ENCODE assay signal across 16 cellular contexts in the genomic region with DNA sequence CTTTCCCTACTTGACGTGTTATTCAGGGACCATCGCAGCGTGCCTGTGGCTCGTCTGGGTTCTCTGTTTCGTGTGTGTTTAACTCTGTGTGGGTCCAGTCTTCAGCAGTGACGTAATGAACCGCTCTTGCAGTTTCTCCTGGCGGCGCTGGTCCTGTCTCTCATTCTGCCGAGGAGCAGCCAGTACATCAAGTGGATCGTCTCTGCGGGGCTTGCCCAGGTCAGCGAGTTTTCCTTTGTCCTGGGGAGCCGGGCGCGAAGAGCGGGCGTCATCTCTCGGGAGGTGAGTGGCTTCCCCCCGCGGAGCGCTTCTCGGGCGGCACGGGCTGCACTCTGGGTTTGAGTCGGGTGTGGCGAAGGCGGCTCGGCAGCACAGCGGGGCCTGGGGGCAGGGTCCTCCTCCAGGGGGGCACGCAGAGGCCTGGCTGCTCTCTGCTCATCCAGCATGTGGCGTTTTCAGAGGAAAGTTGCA. TPM values are rescaled to one million over a fixed set of nuclear protein-coding genes. Genes with fewer than 3 reads are reported as not detected.
DNase-seq lines count a peak whose midpoint lies in the region; ATAC-seq, FAIRE-seq and TF ChIP-seq lines count a peak whose summit lies in the region.
"Had no signal": no experiment of that assay in that cellular context is flagged by ENCODE, and none has a peak within 500 bp of the region (broad histone marks: within the 10 kb centered on the region; RNA-seq: fewer than 3 reads in every experiment).

No MANE protein-coding gene starts in this region.

- peak overlapping the region; percentile 45 for H2AFZ ChIP-seq in astrocyte (ENCODE audit: low read depth, low read length)

- peak overlapping the region; percentile 89 for H3K4me2 ChIP-seq in astrocyte (ENCODE audit: low read length)

- no peaks in the 10 kb centered on the region for H3K27me3 Mint-ChIP-seq in astrocyte (ENCODE audit: low read depth, unreplicated experiment)
- H3K27me3 Mint-ChIP-seq: natural killer cell treated with Interleukin-12 subunit alpha and Interleukin-12 subunit beta and Interleukin-15 and Interleukin-18, amount 100 ng/mL, for 72 hours; stimulated activated naive B cell treated with anti-CD40 and anti-IgM and Interleukin-4, amounts not matched to agents 10 μg/mL and 1 μg/mL and 100 μg/mL, for 72 hours had no signal

- 87 to 95% methylated on average over 24 to 32 of the region's 32 CpGs for WGBS in testis, 2 donors

- TF ChIP-seq CTCF in astrocyte (IDR thresholded peaks at IDR 0.05; ENCODE audit: insufficient read depth, low read depth, low read length) (no peak), testis (IDR thresholded peaks at IDR 0.05) (no peak)

- peaks cover 20% of the 10 kb centered on the region for H3K36me3 Mint-ChIP-seq in astrocyte (ENCODE audit: low read depth, unreplicated experiment)

- H4K20me1 ChIP-seq in astrocyte (ENCODE audit: insufficient read depth, low read length): peaks cover 61% of the 10 kb centered on the region

- H3K4me1 ChIP-seq in astrocyte (ENCODE audit: insufficient read depth, low read length) (peaks cover 37% of the 10 kb centered on the region), testis (peaks cover 18% of the 10 kb centered on the region)

- FAIRE-seq in astrocyte (lab: Jason Lieb, UNC): no peak
- FAIRE-seq: A204.1 had no signal

- ATAC-seq in HG02798 (IDR thresholded peaks at IDR 0.05; ENCODE audit: poor library complexity, unreplicated experiment): no peak
- no peak for ATAC-seq in activated CD4-positive, CD25-positive, alpha-beta regulatory T cell treated with anti-CD3 and anti-CD28 coated beads, Interleukin-2, amount 50 U/mL, for 24 hours
- ATAC-seq: activated CD8-positive, alpha-beta T cell treated with anti-CD3 and anti-CD28 coated beads, Interleukin-2, amount 10 ng/mL, durations not matched to agents 7 days and 5 days; natural killer cell treated with Interleukin-12 subunit alpha and Interleukin-12 subunit beta and Interleukin-15 and Interleukin-18, amount 100 ng/mL, for 72 hours; stimulated activated naive B cell treated with anti-CD40 and anti-IgM and Interleukin-4, amounts not matched to agents 10 μg/mL and 1 μg/mL and 100 μg/mL, for 72 hours had no signal

- H3K27me3 ChIP-seq in astrocyte (ENCODE audit: insufficient read depth, low read length) (no peaks in the 10 kb centered on the region), testis (no peaks in the 10 kb centered on the region)

- H3K79me2 ChIP-seq in astrocyte (ENCODE audit: insufficient read depth, low read length): peaks cover 67% of the 10 kb centered on the region

- H3K27ac ChIP-seq in astrocyte (ENCODE audit: low read depth, low read length) (peak overlapping the region; percentile 81), testis (no peak overlapping the region)
- H3K27ac ChIP-seq: epithelial cell of prostate had no signal

- DNase-seq in NCI-H748 (lab: John Stamatoyannopoulos, UW; ENCODE audit: unreplicated experiment) (peak; percentile 71), NCI-H748 treated with DMSO at 0.1 percent for 48 hours (lab: John Stamatoyannopoulos, UW) (no peak), astrocyte (ENCODE audit: low read depth) (peak; percentile 80), iris pigment epithelial cell (ENCODE audit: low read depth) (peak; percentile 51), testis (peak; percentile 13), HuH-7 (ENCODE audit: low spot score) (no peak)
- DNase-seq: activated CD8-positive, alpha-beta T cell treated with anti-CD3 and anti-CD28 coated beads, Interleukin-2, amount 10 ng/mL, durations not matched to agents 7 days and 5 days; DMS 273 treated with DMSO at 0.1 percent for 48 hours; NCI-H1048; stimulated activated CD4-positive, alpha-beta T cell treated with anti-CD3 and anti-CD28 coated beads, Interleukin-15, amount 100 ng/mL, for 24 hours; stimulated activated naive B cell treated with anti-CD40 and anti-IgM and Interleukin-4, amounts not matched to agents 10 μg/mL and 1 μg/mL and 100 μg/mL, for 72 hours had no signal

- H3K9me3 ChIP-seq in astrocyte (ENCODE audit: insufficient read depth, low read depth, low read length) (no peaks in the 10 kb centered on the region), testis (no peaks in the 10 kb centered on the region)

- intact Hi-C loops in testis (cut with DNase I; ENCODE audit: low total_unique reads): no loop called here

- peaks cover 11% of the 10 kb centered on the region for H3K36me3 ChIP-seq in astrocyte (ENCODE audit: insufficient read depth, low read length)
- H3K36me3 ChIP-seq in testis (ENCODE audit: low read depth, missing control alignments): no peaks in the 10 kb centered on the region

- H3K9me3 Mint-ChIP-seq in astrocyte (ENCODE audit: unreplicated experiment): peaks cover 3% of the 10 kb centered on the region
- H3K9me3 Mint-ChIP-seq: natural killer cell treated with Interleukin-12 subunit alpha and Interleukin-12 subunit beta and Interleukin-15 and Interleukin-18, amount 100 ng/mL, for 72 hours; stimulated activated naive B cell treated with anti-CD40 and anti-IgM and Interleukin-4, amounts not matched to agents 10 μg/mL and 1 μg/mL and 100 μg/mL, for 72 hours had no signal

- peaks cover 11% of the 10 kb centered on the region for H3K4me1 Mint-ChIP-seq in astrocyte (ENCODE audit: low read depth, unreplicated experiment)

- H3K4me3 ChIP-seq in astrocyte (ENCODE audit: insufficient read depth, low read depth, low read length) (peak overlapping the region; percentile 53), testis (no peak overlapping the region)

- TF ChIP-seq POLR2A in testis (IDR thresholded peaks at IDR 0.05): no peak

- no peak overlapping the region for H3K4me3 Mint-ChIP-seq in astrocyte (ENCODE audit: unreplicated experiment)
- H3K4me3 Mint-ChIP-seq: activated CD8-positive, alpha-beta T cell treated with anti-CD3 and anti-CD28 coated beads, Interleukin-2, amount 10 ng/mL, durations not matched to agents 7 days and 5 days; natural killer cell treated with Interleukin-12 subunit alpha and Interleukin-12 subunit beta and Interleukin-15 and Interleukin-18, amount 100 ng/mL, for 72 hours; stimulated activated naive B cell treated with anti-CD40 and anti-IgM and Interleukin-4, amounts not matched to agents 10 μg/mL and 1 μg/mL and 100 μg/mL, for 72 hours had no signal

- H3K9ac ChIP-seq in astrocyte (ENCODE audit: low read length): peak overlapping the region; percentile 79

- H3K27ac Mint-ChIP-seq in astrocyte (ENCODE audit: unreplicated experiment): no peak overlapping the region
- H3K27ac Mint-ChIP-seq: activated CD8-positive, alpha-beta T cell treated with anti-CD3 and anti-CD28 coated beads, Interleukin-2, amount 10 ng/mL, durations not matched to agents 7 days and 5 days; natural killer cell treated with Interleukin-12 subunit alpha and Interleukin-12 subunit beta and Interleukin-15 and Interleukin-18, amount 100 ng/mL, for 72 hours; stimulated activated naive B cell treated with anti-CD40 and anti-IgM and Interleukin-4, amounts not matched to agents 10 μg/mL and 1 μg/mL and 100 μg/mL, for 72 hours had no signal

RNA-seq across cellular contexts. Expression of gene TFDP1, which starts 36.3 kb away (rescaled TPM):
- total RNA-seq in astrocyte: 39.0 and 49.4 TPM in 2 replicates
- total RNA-seq in testis: 10 to 100 TPM; 72.4 to 73.1 TPM
- 135 TPM for polyA plus RNA-seq in testis (ENCODE audit: insufficient read depth, low read depth, low replicate concordance)

RNA-seq across cellular contexts. Expression of gene DCUN1D2, which starts 57.7 kb away (rescaled TPM):
- total RNA-seq in astrocyte: 16.3 and 19.0 TPM in 2 replicates
- 10 to 100 TPM; 65.9 to 78.5 TPM for total RNA-seq in testis
- 16.3 TPM for polyA plus RNA-seq in testis (ENCODE audit: insufficient read depth, low read depth, low replicate concordance)

Comparison
In these comparisons a context has a peak if more than half of its experiments do, and no peak if none do; other contexts are left out.
1. DNase-seq: peak in NCI-H748 (single experiment), astrocyte (single experiment), iris pigment epithelial cell (single experiment) and testis (single experiment); none in NCI-H748 treated with DMSO at 0.1 percent for 48 hours (single experiment) and HuH-7 (single experiment).